10 cellular contexts compared by ENCODE assay signal in the genomic region with DNA sequence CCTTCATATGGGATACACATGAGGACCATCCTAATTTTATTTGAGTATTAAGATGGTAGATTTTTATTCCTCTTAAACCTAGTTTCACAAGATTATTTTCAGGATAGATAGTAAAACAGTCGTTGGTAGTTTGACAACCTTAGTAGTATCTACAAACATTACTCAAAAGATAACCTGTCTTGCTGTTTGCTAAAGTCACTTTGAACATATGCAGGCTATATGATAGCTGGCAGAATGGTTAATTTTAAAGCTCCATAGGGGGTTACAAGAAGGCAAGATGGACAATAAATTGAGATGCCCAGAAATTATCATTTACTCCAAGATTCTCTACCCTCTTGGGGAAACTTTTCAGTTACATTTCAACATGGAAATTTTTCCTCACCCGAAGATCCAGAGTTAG.
"Had no signal": no experiment of that assay in that cellular context is flagged by ENCODE, and none has a peak within 500 bp of the region (broad histone marks: within the 10 kb centered on the region; RNA-seq: fewer than 3 reads in every experiment).

No MANE protein-coding gene starts in this region.

- H2AFZ ChIP-seq: GM23248 had no signal

- H3K9me3 Mint-ChIP-seq: GM23338, H9 had no signal

- H3K4me2 ChIP-seq: GM23338 had no signal

- FAIRE-seq: H54 had no signal

- H3K36me3 ChIP-seq: HAP-1 had no signal

- DNase-seq: GM23248, GOT3, H7, H9, HCEC 1CT, HFFc6 had no signal

- H3K27ac ChIP-seq: GM23248 had no signal

- H3K27ac Mint-ChIP-seq: GM23338, H9, HFFc6 had no signal

- H3K4me3 Mint-ChIP-seq: GM23338, H9, HFFc6 had no signal

- H3K4me1 ChIP-seq: HAP-1 had no signal

- H3K9ac ChIP-seq: GM23248 had no signal

- ATAC-seq: GM23338, HCT116 had no signal

- H3K9me3 ChIP-seq: HAP-1 had no signal

- H3K4me3 ChIP-seq: GM23248, GM23338, HAP-1 had no signal
